Comparison of ENCODE assay signal across 1 cellular context in genomic region chr16:79950932-79951719, GRCh38.
TF ChIP-seq lines count a peak whose summit lies in the region.

No MANE protein-coding gene starts in this region.

TF ChIP-seq in K562, 482 proteins besides CTCF, POLR2A, EP300 and RAD21 (continued from another document and continues in another):
- TF ChIP-seq ZNF407 (IDR thresholded peaks at IDR 0.05; ENCODE audit: low read depth) = no peak
- peak; percentile 32; the same call in 1 of the 2 replicates for TF ChIP-seq GMEB1 (CRISPR knock-in tag; IDR thresholded peaks at IDR 0.05)
- no peak for TF ChIP-seq ZBTB5 (IDR thresholded peaks at IDR 0.05)
- TF ChIP-seq HMGN3 (IDR thresholded peaks at IDR 0.05; ENCODE audit: borderline replicate concordance, extremely low read depth, insufficient read length, low read depth, low read length) = no peak
- no peak for TF ChIP-seq STAT5A (IDR thresholded peaks at IDR 0.05; ENCODE audit: borderline replicate concordance, low read length)
- no peak for TF ChIP-seq KHSRP (IDR thresholded peaks at IDR 0.05)
- TF ChIP-seq TFE3 (CRISPR knock-in tag; IDR thresholded peaks at IDR 0.05) = 0 out of 2 replicates have a peak, but pooled peaks have one; percentile 8
- no peak for TF ChIP-seq ZNF347 (CRISPR knock-in tag; IDR thresholded peaks at IDR 0.05; ENCODE audit: low read depth)
- TF ChIP-seq IFI16 (CRISPR knock-in tag; IDR thresholded peaks at IDR 0.05) = no peak
- no peak for TF ChIP-seq ELK1 (CRISPR knock-in tag; IDR thresholded peaks at IDR 0.05)
- no peak for TF ChIP-seq ZNF395 (CRISPR knock-in tag; IDR thresholded peaks at IDR 0.05)
- no peak for TF ChIP-seq ZNF699 (CRISPR knock-in tag; IDR thresholded peaks at IDR 0.05; ENCODE audit: insufficient replicate concordance)
- no peak for TF ChIP-seq ETS1 (conservative IDR thresholded peaks at IDR 0.05; ENCODE audit: control insufficient read depth, low read depth, low read length)
- TF ChIP-seq SLC30A9 (CRISPR knock-in tag; IDR thresholded peaks at IDR 0.05) = no peak
- no peak for TF ChIP-seq JUN (IDR thresholded peaks at IDR 0.05; ENCODE audit: borderline replicate concordance, low read depth, low read length)
- no peak for TF ChIP-seq JUN (CRISPR knock-in tag; IDR thresholded peaks at IDR 0.05; ENCODE audit: borderline replicate concordance)
- TF ChIP-seq U2AF2 (optimal IDR thresholded peaks at IDR 0.05; ENCODE audit: low read depth, low read length) = no peak
- TF ChIP-seq ZNF232 (CRISPR knock-in tag; IDR thresholded peaks at IDR 0.05) = no peak
- TF ChIP-seq U2AF1 (optimal IDR thresholded peaks at IDR 0.05; ENCODE audit: low read depth, low read length) = no peak
- TF ChIP-seq ATF4 (CRISPR knock-in tag; IDR thresholded peaks at IDR 0.05) = no peak
- TF ChIP-seq ZNF507 (tag; conservative IDR thresholded peaks at IDR 0.05) = no peak
- TF ChIP-seq FOXK1 (CRISPR knock-in tag; IDR thresholded peaks at IDR 0.05; ENCODE audit: borderline replicate concordance) = no peak
- TF ChIP-seq KDM4B (IDR thresholded peaks at IDR 0.05; ENCODE audit: borderline replicate concordance in 2 of 2, low read depth in 1 of 2) = no peak
- no peak for TF ChIP-seq HNRNPLL (IDR thresholded peaks at IDR 0.05; ENCODE audit: low read depth, low read length, poor library complexity, severe bottlenecking)
- no peak for TF ChIP-seq POLR2AphosphoS2 (IDR thresholded peaks at IDR 0.05; ENCODE audit: low read length)
- TF ChIP-seq HCFC1 (IDR thresholded peaks at IDR 0.05; ENCODE audit: low read depth, low read length) = no peak
- TF ChIP-seq ESRRB (CRISPR knock-in tag; IDR thresholded peaks at IDR 0.05; ENCODE audit: borderline replicate concordance) = no peak
- no peak for TF ChIP-seq ZNF511 (CRISPR knock-in tag; IDR thresholded peaks at IDR 0.05)
- TF ChIP-seq USF1 (CRISPR knock-in tag; IDR thresholded peaks at IDR 0.05) = no peak
- no peak for TF ChIP-seq E2F3 (CRISPR knock-in tag; IDR thresholded peaks at IDR 0.05)
- TF ChIP-seq SAFB (IDR thresholded peaks at IDR 0.05; ENCODE audit: borderline replicate concordance, low read depth, low read length) = no peak
- TF ChIP-seq CREM (IDR thresholded peaks at IDR 0.05; ENCODE audit: low read depth) = 0 out of 2 replicates have a peak, but pooled peaks have one; percentile 18
- no peak for TF ChIP-seq E2F4 (CRISPR knock-in tag; IDR thresholded peaks at IDR 0.05; ENCODE audit: low read depth)
- TF ChIP-seq LEF1 (IDR thresholded peaks at IDR 0.05) = peak; percentile 59; the same call in 1 of the 2 replicates
- peak; percentile 59; the same call in 1 of the 2 replicates for TF ChIP-seq MEF2D (tag; conservative IDR thresholded peaks at IDR 0.05; ENCODE audit: low read depth)
